Comparison of ENCODE assay signal across 8 cellular contexts in genomic region chr12:109475993-109476806, GRCh38. TPM values are rescaled to one million over a fixed set of nuclear protein-coding genes. Genes with fewer than 3 reads are reported as not detected.
A peak's percentile ranks its signal among the peaks of the same experiment; 100 is the strongest.
DNase-seq lines count a peak whose midpoint lies in the region; ATAC-seq, FAIRE-seq and TF ChIP-seq lines count a peak whose summit lies in the region.

No MANE protein-coding gene starts in this region.

- CTCF ChIA-PET in A549 (lab: Yijun Ruan, JAX) (interaction anchor here (0.8 to 1.9 kb wide), 2 partner anchors 43 to 48 kb away, joined by 4 read pairs; no protein-coding TSS in a partner anchor), mammary epithelial cell (lab: Charles Lee; ENCODE audit: low non-redundant PET) (no interaction called here)

- dilution Hi-C loops in mammary epithelial cell (cut with HindIII; ENCODE audit: low sequenced_read_pairs) = no loop called here

- TF ChIP-seq CTCF in A549 (IDR thresholded peaks at IDR 0.05) = no peak
- no peak for TF ChIP-seq CTCF in HL-60 (IDR thresholded peaks at IDR 0.05; ENCODE audit: insufficient read depth, low read length)
- no peak for TF ChIP-seq CTCF in mammary epithelial cell (conservative IDR thresholded peaks at IDR 0.05 in 1 of 2, IDR thresholded peaks at IDR 0.05 in 1 of 2; ENCODE audit: extremely low read depth in 1 of 2, insufficient read depth in 1 of 2, low read depth in 1 of 2, low read length in 2 of 2)

- in situ Hi-C loops in mammary epithelial cell (cut with MboI; ENCODE audit: low sequenced_read_pairs in 2 of 2) = loop anchor here in 1 of 2 donors (5.0 kb wide), 1 partner anchor 49 kb away; no protein-coding TSS in a partner anchor

- H3K9me3 ChIP-seq in A549 = no peaks in the 10 kb centered on the region
- no peaks in the 10 kb centered on the region for H3K9me3 ChIP-seq in mammary epithelial cell (replicated peaks; ENCODE audit: insufficient read depth, low read length)
- H3K9me3 ChIP-seq in mononuclear cell (ENCODE audit: low read depth, low read length) = no peaks in the 10 kb centered on the region

- peak overlapping the region; percentile 99 for H3K27ac ChIP-seq in A549
- peak overlapping the region; percentile 99 for H3K27ac ChIP-seq in HL-60 (replicated peaks)
- H3K27ac ChIP-seq in mammary epithelial cell (ENCODE audit: insufficient read depth, low read depth, low read length) = peak overlapping the region; percentile 59

- no peak for TF ChIP-seq EP300 in A549 (IDR thresholded peaks at IDR 0.05)

- no peak for TF ChIP-seq RAD21 in A549 (conservative IDR thresholded peaks at IDR 0.05 in 1 of 2, IDR thresholded peaks at IDR 0.05 in 1 of 2)

- DNase-seq in A549 (ENCODE audit: low read depth in 1 of 2, low spot score in 1 of 2) (no peak), HL-60 (ENCODE audit: low read depth in 1 of 2, low spot score in 1 of 2) (no peak), mammary epithelial cell (no peak), SHP77 (lab: John Stamatoyannopoulos, UW) (no peak), HuH-7 (ENCODE audit: low spot score) (no peak), T1000 (lab: John Stamatoyannopoulos, UW) (no peak), MV-4-11 (lab: John Stamatoyannopoulos, UW) (no peak)

- H3K79me2 ChIP-seq in mammary epithelial cell (ENCODE audit: insufficient read depth, low read length) = peaks cover 92% of the 10 kb centered on the region

- H3K36me3 ChIP-seq in mammary epithelial cell (ENCODE audit: insufficient read depth, low read length) = no peaks in the 10 kb centered on the region

- H3K4me1 ChIP-seq in A549 (peaks cover 17% of the 10 kb centered on the region; the same call in 2 of the 3 replicates), mammary epithelial cell (ENCODE audit: insufficient read depth, low read length) (peaks cover 29% of the 10 kb centered on the region), mononuclear cell (ENCODE audit: insufficient read depth, low read length) (peaks cover 36% of the 10 kb centered on the region)

- H3K4me3 ChIP-seq in A549 (peak overlapping the region; percentile 95), HL-60 (replicated peaks; ENCODE audit: insufficient read depth, low read length) (peak overlapping the region; percentile 99), mammary epithelial cell (replicated peaks in 1 of 3; ENCODE audit: insufficient read depth in 1 of 3, low read depth in 2 of 3, low read length in 3 of 3) (peak overlapping the region; percentile 75 to 85 (median 76)), mononuclear cell (ENCODE audit: low read length) (peak overlapping the region; percentile 92)

- no peaks in the 10 kb centered on the region for H3K27me3 ChIP-seq in HL-60 (ENCODE audit: insufficient read depth, poor library complexity, severe bottlenecking)
- no peaks in the 10 kb centered on the region for H3K27me3 ChIP-seq in mammary epithelial cell (ENCODE audit: insufficient read depth, low read length)
- H3K27me3 ChIP-seq in mononuclear cell (ENCODE audit: insufficient read depth, low read length) = no peaks in the 10 kb centered on the region

- intact Hi-C loops in mammary epithelial cell (cut with micrococcal nuclease) = loop anchor here (1.0 to 5.0 kb wide), 2 partner anchors 48 to 96 kb away; partner anchors contain the start of genes MMAB and MVK

- peak overlapping the region; percentile 79 for H3K9ac ChIP-seq in mammary epithelial cell (ENCODE audit: insufficient read depth, low read length)

- no peak for ATAC-seq in A549

- no peak for TF ChIP-seq POLR2A in A549 (IDR thresholded peaks at IDR 0.05; ENCODE audit: low read length)

- FAIRE-seq in A549 (lab: Jason Lieb, UNC) = no peak

- 36% methylated on average over 19 of the region's 19 CpGs for WGBS in A549 (ENCODE audit: missing lambda C conversion rate)
- 6% methylated on average over 16 of the region's 19 CpGs for WGBS in mammary epithelial cell (ENCODE audit: low coverage, missing lambda C conversion rate)

- H3K4me2 ChIP-seq in A549 = peak overlapping the region; percentile 100
- H3K4me2 ChIP-seq in mammary epithelial cell (ENCODE audit: insufficient read depth, low read depth, low read length) = peak overlapping the region; percentile 94

- peak overlapping the region; percentile 93 for H2AFZ ChIP-seq in mammary epithelial cell (ENCODE audit: low read depth, low read length)

- TSS peak; percentile 13 for BruUV-seq in mammary epithelial cell (replicated peaks; lab: Mats Ljungman, UMichigan)

- POLR2A ChIA-PET in A549 (lab: Yijun Ruan, JAX) = interaction anchor here (1.4 kb wide), 1 partner anchor 48 kb away, joined by 4 read pairs; no protein-coding TSS in a partner anchor

- no peaks in the 10 kb centered on the region for H4K20me1 ChIP-seq in mammary epithelial cell (ENCODE audit: insufficient read depth, low read length)

TF ChIP-seq in A549, 52 proteins besides CTCF, POLR2A, EP300 and RAD21:
- TF ChIP-seq SREBF2 (IDR thresholded peaks at IDR 0.05) = no peak
- TF ChIP-seq MYC (IDR thresholded peaks at IDR 0.05; ENCODE audit: borderline replicate concordance, low read length) = no peak
- no peak for TF ChIP-seq HOXA7 (CRISPR knock-in tag; IDR thresholded peaks at IDR 0.05)

RNA-seq across cellular contexts. Expression of gene KCTD10, which starts 0.9 kb away (rescaled TPM):
- polyA plus RNA-seq in A549 (2011; rRNA removed) (50.4 and 52.3 TPM in 2 replicates), A549 (2017; fragmentation: RNase III; extraction: RNeasy Plus Mini Kit Qiagen cat#74134 plus additional on column Dnase treatment) (42.9 to 50.6 TPM (median 43.5 TPM) in 3 replicates), mammary epithelial cell (72.5 TPM)
- 42.8 and 54.6 TPM in 2 replicates for polyA plus RNA-seq in A549 (2012; cell fraction: cytosol; rRNA removed)
- 49.1 and 57.4 TPM in 2 replicates for polyA plus RNA-seq in A549 (2012; cell fraction: nucleus; rRNA removed)
- 94.5 and 141 TPM in 2 replicates for polyA minus RNA-seq in A549 (2011; rRNA and poly(A)+ RNA removed)
- total RNA-seq in mammary epithelial cell (100 to 1,000 TPM in 1 of 2 donors, 10 to 100 TPM in 1; 71.2 to 125 TPM), mononuclear cell (39.3 TPM)
- polyA minus RNA-seq in mammary epithelial cell = 126 TPM

RNA-seq across cellular contexts. Expression of gene UBE3B, which starts 1.2 kb away (rescaled TPM):
- polyA plus RNA-seq in A549 (2011; rRNA removed) (38.0 and 42.4 TPM in 2 replicates), A549 (2017; fragmentation: RNase III; extraction: RNeasy Plus Mini Kit Qiagen cat#74134 plus additional on column Dnase treatment) (14.0 to 15.4 TPM (median 14.5 TPM) in 3 replicates), mammary epithelial cell (21.5 TPM)
- 17.5 and 20.6 TPM in 2 replicates for polyA plus RNA-seq in A549 (2012; cell fraction: cytosol; rRNA removed)
- 36.1 and 38.6 TPM in 2 replicates for polyA plus RNA-seq in A549 (2012; cell fraction: nucleus; rRNA removed)
- 65.6 and 73.8 TPM in 2 replicates for polyA minus RNA-seq in A549 (2011; rRNA and poly(A)+ RNA removed)
- total RNA-seq in mammary epithelial cell (10 to 100 TPM; 31.2 to 53.7 TPM), mononuclear cell (14.8 TPM)
- polyA minus RNA-seq in mammary epithelial cell = 103 TPM
